ENCODE assay signal across 26 cellular contexts in genomic region chr7:24035653-24036414, GRCh38.
DNase-seq lines count a peak whose midpoint lies in the region; ATAC-seq, FAIRE-seq and TF ChIP-seq lines count a peak whose summit lies in the region.
"Had no signal": no experiment of that assay in that cellular context is flagged by ENCODE, and none has a peak within 500 bp of the region (broad histone marks: within the 10 kb centered on the region; RNA-seq: fewer than 3 reads in every experiment).

No MANE protein-coding gene starts in this region.

- H3F3A ChIP-seq in PC-3 (ENCODE audit: low read length, unreplicated experiment) = no peaks in the 10 kb centered on the region

- POLR2A ChIA-PET in CD8-positive, alpha-beta T cell (lab: Charles Lee) = no interaction called here
- POLR2A ChIA-PET in PC-3 (lab: Charles Lee; ENCODE audit: unreplicated experiment) = no interaction called here

- no peak overlapping the region for H3K4me3 ChIP-seq in CD8-positive, alpha-beta T cell (ENCODE audit: low read depth, low read length)
- H3K4me3 ChIP-seq in PC-3 (ENCODE audit: low read length) (no peak overlapping the region), fibroblast of villous mesenchyme (ENCODE audit: low read depth, low read length) (no peak overlapping the region), spleen (no peak overlapping the region)
- H3K4me3 ChIP-seq: gastroesophageal sphincter, testis, vagina had no signal

- no peaks in the 10 kb centered on the region for H3K79me2 ChIP-seq in PC-3 (ENCODE audit: low read length)

- no peaks in the 10 kb centered on the region for H3K27me3 ChIP-seq in CD8-positive, alpha-beta T cell (ENCODE audit: insufficient read depth, low read length)
- H3K27me3 ChIP-seq in PC-3 (ENCODE audit: low read length) = no peaks in the 10 kb centered on the region
- no peaks in the 10 kb centered on the region for H3K27me3 ChIP-seq in spleen (replicated peaks in 1 of 7)
- H3K27me3 ChIP-seq: gastroesophageal sphincter, testis, vagina had no signal

- CTCF ChIA-PET in CD8-positive, alpha-beta T cell (lab: Charles Lee) = no interaction called here
- CTCF ChIA-PET in PC-3 (lab: Charles Lee) = no interaction called here

- no peaks in the 10 kb centered on the region for H3K36me3 ChIP-seq in CD8-positive, alpha-beta T cell (ENCODE audit: insufficient read depth, low read length)
- H3K36me3 ChIP-seq in PC-3 (ENCODE audit: low read depth, low read length) (no peaks in the 10 kb centered on the region), spleen (no peaks in the 10 kb centered on the region)
- H3K36me3 ChIP-seq: gastroesophageal sphincter, vagina had no signal

- H3K4me2 ChIP-seq in PC-3 (ENCODE audit: low read length) = peak overlapping the region; percentile 26; the same call in 1 of the 2 replicates

- H2AFZ ChIP-seq in PC-3 (ENCODE audit: low read length) = no peak overlapping the region

- H4K20me1 ChIP-seq in PC-3 (ENCODE audit: low read length) = no peaks in the 10 kb centered on the region

- no peaks in the 10 kb centered on the region for H3K27me3 Mint-ChIP-seq in CD8-positive, alpha-beta T cell (ENCODE audit: low read depth)
- H3K27me3 Mint-ChIP-seq: activated CD4-positive, alpha-beta T cell treated with anti-CD3 and anti-CD28 coated beads for 36 hours; activated CD8-positive, alpha-beta memory T cell treated with anti-CD3 and anti-CD28 coated beads, Interleukin-2, amount 10 ng/mL, durations not matched to agents 7 days and 5 days; activated naive CD4-positive, alpha-beta T cell treated with anti-CD3 and anti-CD28 coated beads, Interleukin-2, amount 50 U/mL, for 24 hours; CD4-positive, alpha-beta T cell; progenitor cell of endocrine pancreas; stimulated activated memory B cell treated with anti-CD40 and anti-IgM and Interleukin-4, amounts not matched to agents 10 μg/mL and 1 μg/mL and 100 μg/mL, for 72 hours had no signal

- H3K4me1 Mint-ChIP-seq in CD8-positive, alpha-beta T cell (ENCODE audit: low read depth) = peaks cover 8% of the 10 kb centered on the region
- H3K4me1 Mint-ChIP-seq: neural crest cell had no signal

- no peak for ATAC-seq in CD8-positive, alpha-beta T cell
- no peak for ATAC-seq in PC-3
- ATAC-seq: activated CD4-positive, alpha-beta T cell treated with anti-CD3 and anti-CD28 coated beads for 36 hours; activated CD8-positive, alpha-beta memory T cell treated with anti-CD3 and anti-CD28 coated beads, Interleukin-2, amount 10 ng/mL, durations not matched to agents 7 days and 5 days; gastroesophageal sphincter; stimulated activated memory B cell treated with anti-CD40 and anti-IgM and Interleukin-4, amounts not matched to agents 10 μg/mL and 1 μg/mL and 100 μg/mL, for 72 hours had no signal

- no peaks in the 10 kb centered on the region for H3K9me3 Mint-ChIP-seq in CD8-positive, alpha-beta T cell
- H3K9me3 Mint-ChIP-seq: activated naive CD4-positive, alpha-beta T cell treated with anti-CD3 and anti-CD28 coated beads, Interleukin-2, amount 50 U/mL, for 24 hours; CD4-positive, alpha-beta T cell; neural crest cell; stimulated activated memory B cell treated with anti-CD40 and anti-IgM and Interleukin-4, amounts not matched to agents 10 μg/mL and 1 μg/mL and 100 μg/mL, for 72 hours had no signal

- no peaks in the 10 kb centered on the region for H3K9me2 ChIP-seq in PC-3 (replicated peaks; ENCODE audit: low read length)

- no peak for DNase-seq in CD8-positive, alpha-beta T cell
- DNase-seq in GM12892 (ENCODE audit: insufficient read length) = no peak
- no peak for DNase-seq in PC-3
- peak; percentile 5 for DNase-seq in fibroblast of villous mesenchyme (ENCODE audit: low read depth)
- no peak for DNase-seq in NCI-H1092 (lab: John Stamatoyannopoulos, UW)
- no peak for DNase-seq in spleen
- DNase-seq in cortex of kidney (lab: John Stamatoyannopoulos, UW) = no peak
- DNase-seq: activated CD4-positive, alpha-beta T cell treated with anti-CD3 and anti-CD28 coated beads for 36 hours; activated CD8-positive, alpha-beta memory T cell treated with anti-CD3 and anti-CD28 coated beads, Interleukin-2, amount 10 ng/mL, durations not matched to agents 7 days and 5 days; CD4-positive, alpha-beta T cell; cerebellar nuclear complex; effector CD4-positive, alpha-beta T cell; hypothalamus; IMR-90; NCI-H1436 treated with DMSO at 0.1 percent for 48 hours; NCI-H2171; NCI-H524 treated with DMSO at 0.1 percent for 48 hours; stimulated activated CD4-positive, alpha-beta T cell treated with anti-CD3 and anti-CD28 coated beads, Interleukin-1b, Interleukin-23, amount 100 ng/mL, for 48 hours; testis had no signal

- H3K4me1 ChIP-seq in CD8-positive, alpha-beta T cell (ENCODE audit: insufficient read depth, low read length) = no peaks in the 10 kb centered on the region
- H3K4me1 ChIP-seq in PC-3 (ENCODE audit: insufficient read depth, low read length) (no peaks in the 10 kb centered on the region), spleen (no peaks in the 10 kb centered on the region)
- H3K4me1 ChIP-seq: gastroesophageal sphincter, testis, vagina had no signal

- peak; percentile 24 for FAIRE-seq in GM12892 (lab: Jason Lieb, UNC)
- FAIRE-seq: TTC549 had no signal

- WGBS in spleen, 5 donors = 75 to 87% (median 82%) methylated on average over 5 of the region's 5 CpGs

- no peak for TF ChIP-seq POLR2A in GM12892 (IDR thresholded peaks at IDR 0.05; ENCODE audit: low read depth, low read length)
- TF ChIP-seq POLR2A in spleen (IDR thresholded peaks at IDR 0.05) = no peak

- no peak for TF ChIP-seq CTCF in CD8-positive, alpha-beta T cell (IDR thresholded peaks at IDR 0.05)
- TF ChIP-seq CTCF in PC-3 (conservative IDR thresholded peaks at IDR 0.05; ENCODE audit: low read depth, low read length) (no peak), fibroblast of villous mesenchyme (IDR thresholded peaks at IDR 0.05; ENCODE audit: insufficient read depth, low read depth, low read length) (no peak), spleen (IDR thresholded peaks at IDR 0.05 in 8 of 11, conservative IDR thresholded peaks at IDR 0.05 in 3 of 11) (no peak)

- H3K9me3 ChIP-seq in CD8-positive, alpha-beta T cell (ENCODE audit: low read length) = no peaks in the 10 kb centered on the region
- H3K9me3 ChIP-seq in PC-3 (ENCODE audit: low read length) (no peaks in the 10 kb centered on the region), spleen (no peaks in the 10 kb centered on the region)
- H3K9me3 ChIP-seq: gastroesophageal sphincter, testis, vagina had no signal

- intact Hi-C loops in CD8-positive, alpha-beta T cell (cut with DNase I, micrococcal nuclease) = no loop called here
- intact Hi-C loops in PC-3 (cut with micrococcal nuclease) = no loop called here
- intact Hi-C loops in spleen (cut with DNase I; ENCODE audit: low total_unique reads) = no loop called here

- H3K27ac ChIP-seq in CD8-positive, alpha-beta T cell (ENCODE audit: low read depth, low read length) = no peak overlapping the region
- H3K27ac ChIP-seq in PC-3 (ENCODE audit: low read length) = no peak overlapping the region
- no peak overlapping the region for H3K27ac ChIP-seq in spleen
- H3K27ac ChIP-seq: gastroesophageal sphincter, testis, vagina had no signal

- no peaks in the 10 kb centered on the region for H3K36me3 Mint-ChIP-seq in CD8-positive, alpha-beta T cell
- H3K36me3 Mint-ChIP-seq: activated CD8-positive, alpha-beta memory T cell treated with anti-CD3 and anti-CD28 coated beads, Interleukin-2, amount 10 ng/mL, durations not matched to agents 7 days and 5 days; activated naive CD4-positive, alpha-beta T cell treated with anti-CD3 and anti-CD28 coated beads, Interleukin-2, amount 50 U/mL, for 24 hours; stimulated activated memory B cell treated with anti-CD40 and anti-IgM and Interleukin-4, amounts not matched to agents 10 μg/mL and 1 μg/mL and 100 μg/mL, for 72 hours had no signal

- no peak overlapping the region for H3K27ac Mint-ChIP-seq in CD8-positive, alpha-beta T cell
- H3K27ac Mint-ChIP-seq: activated CD4-positive, alpha-beta T cell treated with anti-CD3 and anti-CD28 coated beads for 36 hours; activated CD8-positive, alpha-beta memory T cell treated with anti-CD3 and anti-CD28 coated beads, Interleukin-2, amount 10 ng/mL, durations not matched to agents 7 days and 5 days; activated naive CD4-positive, alpha-beta T cell treated with anti-CD3 and anti-CD28 coated beads, Interleukin-2, amount 50 U/mL, for 24 hours; CD4-positive, alpha-beta T cell; progenitor cell of endocrine pancreas; stimulated activated memory B cell treated with anti-CD40 and anti-IgM and Interleukin-4, amounts not matched to agents 10 μg/mL and 1 μg/mL and 100 μg/mL, for 72 hours had no signal

- BruUV-seq in PC-3 (replicated peaks; lab: Mats Ljungman, UMichigan) = no TSS peak

- H3K9ac ChIP-seq in PC-3 (ENCODE audit: low read length) = no peak overlapping the region

- peak overlapping the region; percentile 6 for H3K4me3 Mint-ChIP-seq in CD8-positive, alpha-beta T cell
- H3K4me3 Mint-ChIP-seq: activated CD4-positive, alpha-beta T cell treated with anti-CD3 and anti-CD28 coated beads for 36 hours; activated CD8-positive, alpha-beta memory T cell treated with anti-CD3 and anti-CD28 coated beads, Interleukin-2, amount 10 ng/mL, durations not matched to agents 7 days and 5 days; activated naive CD4-positive, alpha-beta T cell treated with anti-CD3 and anti-CD28 coated beads, Interleukin-2, amount 50 U/mL, for 24 hours; CD4-positive, alpha-beta T cell; neural crest cell; stimulated activated memory B cell treated with anti-CD40 and anti-IgM and Interleukin-4, amounts not matched to agents 10 μg/mL and 1 μg/mL and 100 μg/mL, for 72 hours had no signal
